In the genomic region with DNA sequence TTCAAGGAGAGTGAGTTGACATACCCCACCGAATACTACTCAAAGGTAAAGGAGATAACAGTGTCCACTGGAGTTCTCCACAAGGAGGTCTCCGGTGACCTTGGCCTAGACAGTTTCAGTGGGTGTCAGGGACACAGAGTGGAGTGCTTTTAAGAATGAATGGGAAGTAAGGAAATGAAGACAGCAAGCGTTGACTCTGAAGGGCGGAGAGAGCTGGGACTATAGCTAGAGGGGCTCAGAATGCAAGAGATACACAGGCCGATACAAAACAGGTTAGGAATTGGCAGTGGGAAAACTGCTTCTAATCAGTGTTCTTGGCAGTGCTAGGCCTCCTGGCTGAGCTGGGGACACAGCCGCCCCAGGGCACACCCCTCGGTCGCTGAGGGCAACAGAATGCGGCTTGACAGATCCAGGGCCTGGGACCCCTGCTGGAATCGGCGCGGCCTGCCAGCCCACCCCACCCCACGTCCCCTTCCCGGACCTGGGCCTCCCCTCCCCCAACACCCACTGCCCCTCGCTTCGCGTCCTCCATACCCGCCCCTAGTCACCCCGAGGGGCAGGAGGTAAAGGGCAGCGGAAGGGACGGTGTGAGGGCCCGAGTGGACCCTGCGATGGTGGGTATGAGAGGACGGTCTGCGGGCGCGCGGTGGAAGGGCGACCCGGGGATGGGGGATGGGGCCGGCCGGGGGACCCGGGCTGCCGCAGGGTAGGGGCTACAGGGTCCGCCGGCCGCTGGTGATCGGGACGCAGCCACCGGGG, we compare ENCODE assay signal across 8 cellular contexts. TPM values are rescaled to one million over a fixed set of nuclear protein-coding genes. Genes with fewer than 3 reads are reported as not detected.
A peak's percentile ranks its signal among the peaks of the same experiment; 100 is the strongest.
DNase-seq lines count a peak whose midpoint lies in the region; ATAC-seq, FAIRE-seq and TF ChIP-seq lines count a peak whose summit lies in the region.

No MANE protein-coding gene starts in this region.

- 0 out of 2 replicates have a peak, but pooled peaks cover 5% of the 10 kb centered on the region for H3K79me2 ChIP-seq in SK-N-SH (ENCODE audit: insufficient read depth)

- peaks cover 14% of the 10 kb centered on the region for H3K27me3 Mint-ChIP-seq in activated T-cell treated with anti-CD3 and anti-CD28 coated beads, Interleukin-2, amount 50 U/mL, for 72 hours (ENCODE audit: low read depth)
- peaks cover 5 to 9% (median 7%) of the 10 kb centered on the region in 3 donors for H3K27me3 Mint-ChIP-seq in immature natural killer cell (ENCODE audit: low read depth in 3 of 3)

- H3K4me2 ChIP-seq in SK-N-SH = peak overlapping the region; percentile 82

- no peaks in the 10 kb centered on the region for H3F3A ChIP-seq in SK-N-SH (replicated peaks; ENCODE audit: insufficient read depth)

- H3K4me3 ChIP-seq in SK-N-SH (ENCODE audit: low read depth in 2 of 2, low read length in 1 of 2) (peak overlapping the region; percentile 74 to 77), right cardiac atrium (ENCODE audit: low read length) (peak overlapping the region; percentile 99), spleen (peak overlapping the region; percentile 83 to 95 (median 88))

- FAIRE-seq in H54 (lab: Jason Lieb, UNC) = no peak

- peak overlapping the region; percentile 38 for H3K27ac Mint-ChIP-seq in activated T-cell treated with anti-CD3 and anti-CD28 coated beads, Interleukin-2, amount 50 U/mL, for 72 hours
- H3K27ac Mint-ChIP-seq in immature natural killer cell = peak overlapping the region in 1 of 6 donors; percentile 7

- WGBS in SK-N-SH (ENCODE audit: low lambda C conversion rate) = 57% methylated on average over 5 of the region's 40 CpGs
- WGBS in right cardiac atrium = 3% methylated on average over 40 of the region's 40 CpGs
- 8 to 58% (median 11%) methylated on average over 8 to 40 of the region's 40 CpGs for WGBS in spleen, 5 donors

- TF ChIP-seq RAD21 in SK-N-SH (IDR thresholded peaks at IDR 0.05; ENCODE audit: low read length) = no peak

- POLR2A ChIA-PET in SK-N-SH (lab: Yijun Ruan, JAX) = interaction anchor here (0.6 to 1.8 kb wide), 20 partner anchors 8 to 228 kb away, joined by 3 to 9 read pairs (median 4); a partner anchor contains a TSS

- H3K27me3 ChIP-seq in SK-N-SH (ENCODE audit: insufficient read depth) = no peaks in the 10 kb centered on the region
- H3K27me3 ChIP-seq in right cardiac atrium (ENCODE audit: control insufficient read depth, insufficient read depth) = no peaks in the 10 kb centered on the region
- peaks cover 0 to 22% (median 0%) of the 10 kb centered on the region in 7 donors for H3K27me3 ChIP-seq in spleen (replicated peaks in 1 of 7)

- peak in 1 of 2 donors; percentile 29 for DNase-seq in activated T-cell treated with anti-CD3 and anti-CD28 coated beads, Interleukin-2, amount 50 U/mL, for 72 hours
- DNase-seq in activated T-cell treated with anti-CD3 and anti-CD28 coated beads for 4 hours (no peak), SK-N-SH (no peak), right cardiac atrium (peak; percentile 30 to 75 (median 74)), spleen (peak; percentile 84), immature natural killer cell (no peak), H54 (ENCODE audit: insufficient read length, low spot score) (no peak)

- peaks cover 9% of the 10 kb centered on the region for H3K4me1 Mint-ChIP-seq in activated T-cell treated with anti-CD3 and anti-CD28 coated beads, Interleukin-2, amount 50 U/mL, for 72 hours (ENCODE audit: low read depth)
- H3K4me1 Mint-ChIP-seq in immature natural killer cell = peaks cover 6 to 7% of the 10 kb centered on the region in 2 donors

- H3K36me3 Mint-ChIP-seq in activated T-cell treated with anti-CD3 and anti-CD28 coated beads, Interleukin-2, amount 50 U/mL, for 72 hours (ENCODE audit: insufficient read depth in 2 of 2) = peaks cover 0 to 1% of the 10 kb centered on the region in 2 donors
- peaks cover 0 to 3% (median 3%) of the 10 kb centered on the region in 3 donors for H3K36me3 Mint-ChIP-seq in immature natural killer cell

- no peak for TF ChIP-seq POLR2A in spleen (IDR thresholded peaks at IDR 0.05)
- no peak for TF ChIP-seq POLR2A in H54 (IDR thresholded peaks at IDR 0.05; ENCODE audit: low read depth, low read length)

- no peak for TF ChIP-seq EP300 in SK-N-SH (IDR thresholded peaks at IDR 0.05; ENCODE audit: borderline replicate concordance in 1 of 2, low read depth in 1 of 2, low read length in 1 of 2)

- H3K4me3 Mint-ChIP-seq in activated T-cell treated with anti-CD3 and anti-CD28 coated beads, Interleukin-2, amount 50 U/mL, for 72 hours = no peak overlapping the region
- H3K4me3 Mint-ChIP-seq in immature natural killer cell = no peak overlapping the region

- CTCF ChIA-PET in SK-N-SH (lab: Yijun Ruan, JAX) = interaction anchor here (1.0 to 4.1 kb wide), 9 partner anchors 12 to 288 kb away, joined by 3 to 14 read pairs (median 5); no protein-coding TSS in a partner anchor

- H3K36me3 ChIP-seq in SK-N-SH (replicated peaks in 1 of 2; ENCODE audit: control insufficient read depth in 1 of 2, insufficient read depth in 2 of 2, low read length in 1 of 2) (no peaks in the 10 kb centered on the region), spleen (no peaks in the 10 kb centered on the region)

- ATAC-seq in activated T-cell treated with anti-CD3 and anti-CD28 coated beads, Interleukin-2, amount 50 U/mL, for 72 hours (replicated peaks in 1 of 2) = no peak
- ATAC-seq in right cardiac atrium = peak; percentile 56 to 60
- no peak for ATAC-seq in HG02981 (IDR thresholded peaks at IDR 0.05; ENCODE audit: unreplicated experiment)

- intact Hi-C loops in right cardiac atrium (cut with DNase I) = no loop called here
- intact Hi-C loops in spleen (cut with DNase I; ENCODE audit: low total_unique reads) = no loop called here

- no peaks in the 10 kb centered on the region for H3K9me3 ChIP-seq in SK-N-SH
- H3K9me3 ChIP-seq in right cardiac atrium (ENCODE audit: control insufficient read depth, low read length) = no peaks in the 10 kb centered on the region
- no peaks in the 10 kb centered on the region for H3K9me3 ChIP-seq in spleen

- H3K4me1 ChIP-seq in SK-N-SH (ENCODE audit: control insufficient read depth in 1 of 2, insufficient read depth in 2 of 2, low read depth in 1 of 2, low read length in 1 of 2) = peaks cover 0 to 11% of the 10 kb centered on the region in 2 experiments; a peak in 1 of 4 replicates
- peaks cover 11% of the 10 kb centered on the region for H3K4me1 ChIP-seq in right cardiac atrium (ENCODE audit: control insufficient read depth, insufficient read depth, low read length)
- H3K4me1 ChIP-seq in spleen = peaks cover 4 to 58% (median 46%) of the 10 kb centered on the region in 6 donors

- no peaks in the 10 kb centered on the region for H3K9me3 Mint-ChIP-seq in activated T-cell treated with anti-CD3 and anti-CD28 coated beads, Interleukin-2, amount 50 U/mL, for 72 hours
- H3K9me3 Mint-ChIP-seq in immature natural killer cell = no peaks in the 10 kb centered on the region

- no peaks in the 10 kb centered on the region for H3K9me2 ChIP-seq in SK-N-SH

- H2AFZ ChIP-seq in SK-N-SH (ENCODE audit: low read depth) = peak overlapping the region; percentile 93; the same call in 1 of the 2 replicates

- H4K20me1 ChIP-seq in SK-N-SH (ENCODE audit: insufficient read depth) = no peaks in the 10 kb centered on the region

- H3K9ac ChIP-seq in SK-N-SH = peak overlapping the region; percentile 78; the same call in 1 of the 2 replicates

- TF ChIP-seq CTCF in SK-N-SH (IDR thresholded peaks at IDR 0.05) (no peak), spleen (IDR thresholded peaks at IDR 0.05 in 8 of 11, conservative IDR thresholded peaks at IDR 0.05 in 3 of 11) (no peak)

- H3K27ac ChIP-seq in SK-N-SH (ENCODE audit: low read depth in 2 of 2, low read length in 1 of 2) (peak overlapping the region in 1 of 2 experiments; percentile 62; a peak in 2 of 4 replicates), right cardiac atrium (ENCODE audit: low read length) (peak overlapping the region; percentile 78), spleen (peak overlapping the region; percentile 87 to 92 (median 89))

RNA-seq across cellular contexts. Expression of a gene that starts 0.5 kb away (rescaled TPM):
- total RNA-seq in activated T-cell treated with anti-CD3 and anti-CD28 coated beads, Interleukin-2, amount 50 U/mL, for 72 hours = 10 to 100 TPM; 42.0 to 63.8 TPM
- polyA plus RNA-seq in SK-N-SH (2012; rRNA removed) (32.9 and 35.9 TPM in 2 replicates), right cardiac atrium (70.6 TPM), spleen (10 to 100 TPM; 18.6 to 25.9 (median 22.2) TPM), immature natural killer cell (10 to 100 TPM; 30.8 to 55.9 (median 35.2) TPM)
- 15.9 and 26.3 TPM in 2 replicates for polyA plus RNA-seq in SK-N-SH (2012; cell fraction: cytosol; rRNA removed)
- polyA plus RNA-seq in SK-N-SH (2012; cell fraction: nucleus; rRNA removed) = 49.9 and 56.0 TPM in 2 replicates
- total RNA-seq in right cardiac atrium (10 to 100 TPM; 80.6 to 83.9 (median 82.4) TPM), spleen (10 to 100 TPM; 23.5 to 42.4 (median 27.3) TPM)

RNA-seq across cellular contexts. Expression of a gene that starts 22.4 kb away (rescaled TPM):
- 1 to 10 TPM; 1.2 to 1.6 TPM for total RNA-seq in activated T-cell treated with anti-CD3 and anti-CD28 coated beads, Interleukin-2, amount 50 U/mL, for 72 hours
- polyA plus RNA-seq in SK-N-SH (2012; rRNA removed) (1.8 and 2.3 TPM in 2 replicates), right cardiac atrium (0.27 TPM), spleen (1 to 10 TPM in 1 of 3 donors, under 1 TPM in 2; 0.65 to 1.4 (median 0.83) TPM), immature natural killer cell (not detected)
- polyA plus RNA-seq in SK-N-SH (2012; cell fraction: cytosol; rRNA removed) = 0.24 and 0.34 TPM in 2 replicates
- polyA plus RNA-seq in SK-N-SH (2012; cell fraction: nucleus; rRNA removed) = 21.2 and 22.4 TPM in 2 replicates
- total RNA-seq in right cardiac atrium (1 to 10 TPM in 1 of 4 donors, under 1 TPM in 2, not detected in 1; 0.45 to 1.0 (median 0.68) TPM), spleen (1 to 10 TPM in 6 of 7 donors, not detected in 1; 1.0 to 3.8 (median 2.8) TPM)

RNA-seq across cellular contexts. Expression of a gene that starts 28.1 kb away (rescaled TPM):
- total RNA-seq in activated T-cell treated with anti-CD3 and anti-CD28 coated beads, Interleukin-2, amount 50 U/mL, for 72 hours = 10 to 100 TPM; 21.7 to 25.9 TPM
- 59.6 and 69.2 TPM in 2 replicates for polyA plus RNA-seq in SK-N-SH (2012; rRNA removed)
- 43.5 and 52.1 TPM in 2 replicates for polyA plus RNA-seq in SK-N-SH (2012; cell fraction: cytosol; rRNA removed)
- 60.6 and 70.4 TPM in 2 replicates for polyA plus RNA-seq in SK-N-SH (2012; cell fraction: nucleus; rRNA removed)
- total RNA-seq in right cardiac atrium = 10 to 100 TPM; 60.6 to 67.7 (median 65.0) TPM
- 57.9 TPM for polyA plus RNA-seq in right cardiac atrium
- 10 to 100 TPM; 21.9 to 33.8 (median 27.7) TPM for total RNA-seq in spleen
- 10 to 100 TPM; 23.8 to 28.9 (median 24.2) TPM for polyA plus RNA-seq in spleen
- 10 to 100 TPM; 12.0 to 21.9 (median 18.4) TPM for polyA plus RNA-seq in immature natural killer cell

RNA-seq across cellular contexts. Expression of a gene that starts 55.4 kb away (rescaled TPM):
- total RNA-seq in activated T-cell treated with anti-CD3 and anti-CD28 coated beads, Interleukin-2, amount 50 U/mL, for 72 hours = 1 to 10 TPM; 8.4 to 9.2 TPM
- polyA plus RNA-seq in SK-N-SH (2012; rRNA removed) = 22.8 and 26.6 TPM in 2 replicates
- polyA plus RNA-seq in SK-N-SH (2012; cell fraction: cytosol; rRNA removed) = 6.0 and 10.2 TPM in 2 replicates
- polyA plus RNA-seq in SK-N-SH (2012; cell fraction: nucleus; rRNA removed) = 136 and 151 TPM in 2 replicates
- total RNA-seq in right cardiac atrium = 10 to 100 TPM; 10.9 to 12.5 (median 12.2) TPM
- 9.4 TPM for polyA plus RNA-seq in right cardiac atrium
- total RNA-seq in spleen = 10 to 100 TPM; 11.3 to 27.6 (median 19.9) TPM
- polyA plus RNA-seq in spleen = 1 to 10 TPM; 6.3 to 8.1 (median 6.8) TPM
- polyA plus RNA-seq in immature natural killer cell = 1 to 10 TPM; 1.8 to 5.0 (median 2.9) TPM

Comparison
In these comparisons a context has a peak if more than half of its experiments do, and no peak if none do; other contexts are left out.
1. ATAC-seq: peak in right cardiac atrium (2 of 2); none in activated T-cell treated with anti-CD3 and anti-CD28 coated beads, Interleukin-2, amount 50 U/mL, for 72 hours (0 of 2) and HG02981 (single experiment).
2. DNase-seq: peak in right cardiac atrium (3 of 3) and spleen (single experiment); none in activated T-cell treated with anti-CD3 and anti-CD28 coated beads for 4 hours (single experiment), SK-N-SH (single experiment), immature natural killer cell (0 of 3) and H54 (single experiment).
3. Peak in every context shown above with its lines, with median percentiles within 50 percentile points of each other: H3K4me3 ChIP-seq.